In the genomic region with DNA sequence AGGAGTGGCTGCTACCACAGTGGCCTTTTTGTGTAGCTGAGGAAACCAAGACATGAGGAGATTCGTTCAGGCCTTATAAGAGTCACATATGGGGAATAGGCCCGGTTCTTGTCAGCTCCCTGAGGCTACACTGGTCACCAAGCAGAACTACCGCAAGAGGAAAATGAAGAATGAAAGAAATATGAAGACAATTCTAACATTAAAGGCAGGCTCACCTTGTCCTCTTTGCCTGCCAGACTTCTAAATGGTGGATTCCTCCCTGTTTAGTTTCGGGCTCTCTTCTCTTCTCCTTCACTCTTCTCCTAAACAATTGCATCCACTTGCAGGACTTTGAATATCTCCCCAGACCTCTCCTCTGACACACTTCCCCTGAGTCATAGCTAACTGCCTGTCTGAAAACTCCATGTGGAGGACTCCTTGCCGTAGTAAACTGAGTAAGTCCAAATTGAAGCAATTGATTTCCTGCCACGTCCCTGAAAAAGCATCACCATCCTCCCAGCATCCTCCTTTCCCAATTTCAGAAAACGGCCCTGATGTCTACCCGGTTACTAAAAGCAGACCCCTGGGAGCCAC, we compare ENCODE assay signal across 14 cellular contexts. TPM values are rescaled to one million over a fixed set of nuclear protein-coding genes. Genes with fewer than 3 reads are reported as not detected.
DNase-seq lines count a peak whose midpoint lies in the region; ATAC-seq and TF ChIP-seq lines count a peak whose summit lies in the region.
"Had no signal": no experiment of that assay in that cellular context is flagged by ENCODE, and none has a peak within 500 bp of the region (broad histone marks: within the 10 kb centered on the region; RNA-seq: fewer than 3 reads in every experiment).

No MANE protein-coding gene starts in this region.

- H3K4me1 ChIP-seq in Loucy (ENCODE audit: insufficient read depth, low read length, poor library complexity, severe bottlenecking) = peaks cover 3% of the 10 kb centered on the region
- H3K4me1 ChIP-seq: Peyer's patch had no signal

- H3K9ac ChIP-seq in Loucy (ENCODE audit: low read depth, low read length, poor library complexity, severe bottlenecking) = no peak overlapping the region

- no peak overlapping the region for H3K4me2 ChIP-seq in Loucy (ENCODE audit: low read depth, low read length, poor library complexity, severe bottlenecking)

- H3K79me2 ChIP-seq in Loucy (ENCODE audit: insufficient read depth, low read length) = no peaks in the 10 kb centered on the region

- H3K27ac ChIP-seq in brain microvascular endothelial cell (peak overlapping the region; percentile 68), WERI-Rb-1 (no peak overlapping the region)
- H3K27ac ChIP-seq: body of pancreas, Peyer's patch had no signal

- H3K36me3 Mint-ChIP-seq in activated CD4-positive, alpha-beta T cell treated with anti-CD3 and anti-CD28 coated beads, Interleukin-2, amount 10 ng/mL, durations not matched to agents 24 days and 14 days (ENCODE audit: low read depth) = no peaks in the 10 kb centered on the region
- H3K36me3 Mint-ChIP-seq: CD4-positive, CD25-positive, alpha-beta regulatory T cell; immature natural killer cell; naive B cell had no signal

- H3K9me3 ChIP-seq in Loucy (ENCODE audit: insufficient read depth, low read depth, low read length) (no peaks in the 10 kb centered on the region), WERI-Rb-1 (ENCODE audit: severe bottlenecking) (no peaks in the 10 kb centered on the region)
- H3K9me3 ChIP-seq: body of pancreas, Peyer's patch had no signal

- in situ Hi-C loops in brain microvascular endothelial cell (cut with HindIII; ENCODE audit: low pct_ligation_motif_present, low sequenced_read_pairs) = no loop called here

- H3F3A ChIP-seq in Loucy (ENCODE audit: low read depth) = no peaks in the 10 kb centered on the region

- no peaks in the 10 kb centered on the region for H3K4me1 Mint-ChIP-seq in activated CD4-positive, alpha-beta T cell treated with anti-CD3 and anti-CD28 coated beads, Interleukin-2, amount 10 ng/mL, durations not matched to agents 24 days and 14 days
- H3K4me1 Mint-ChIP-seq: CD4-positive, CD25-positive, alpha-beta regulatory T cell; immature natural killer cell; naive B cell had no signal

- TF ChIP-seq CTCF in AG10803 (conservative IDR thresholded peaks at IDR 0.05; ENCODE audit: low read length) (no peak), Loucy (conservative IDR thresholded peaks at IDR 0.05; ENCODE audit: low read length) (no peak), brain microvascular endothelial cell (IDR thresholded peaks at IDR 0.05; ENCODE audit: low read depth, low read length, missing control alignments) (no peak), WERI-Rb-1 (IDR thresholded peaks at IDR 0.05; ENCODE audit: low read depth, low read length) (no peak)

- peak overlapping the region; percentile 74 for H2AFZ ChIP-seq in Loucy (ENCODE audit: low read length)

- intact Hi-C loops in activated CD4-positive, alpha-beta T cell treated with anti-CD3 and anti-CD28 coated beads, Interleukin-2, amount 10 ng/mL, durations not matched to agents 24 days and 14 days (cut with micrococcal nuclease) = no loop called here

- DNase-seq in AG10803 (ENCODE audit: low read depth) (peak; percentile 87), brain microvascular endothelial cell (peak; percentile 84), lung microvascular endothelial cell (ENCODE audit: low read depth in 2 of 2) (peak; percentile 18 to 94), DMS79 treated with DMSO at 0.1 percent for 48 hours (lab: John Stamatoyannopoulos, UW) (no peak), WERI-Rb-1 (no peak)
- DNase-seq in activated CD4-positive, alpha-beta T cell treated with anti-CD3 and anti-CD28 coated beads, Interleukin-2, amount 10 ng/mL, durations not matched to agents 24 days and 14 days = no peak
- DNase-seq: GOT3, immature natural killer cell, naive B cell, Peyer's patch had no signal

- H3K27me3 ChIP-seq in Loucy (ENCODE audit: insufficient read depth, low read length, poor library complexity, severe bottlenecking) = no peaks in the 10 kb centered on the region
- no peaks in the 10 kb centered on the region for H3K27me3 ChIP-seq in brain microvascular endothelial cell (replicated peaks)
- no peaks in the 10 kb centered on the region for H3K27me3 ChIP-seq in WERI-Rb-1 (ENCODE audit: insufficient read depth, low read depth, severe bottlenecking)
- H3K27me3 ChIP-seq: body of pancreas, Peyer's patch had no signal

- H3K9me3 Mint-ChIP-seq in activated CD4-positive, alpha-beta T cell treated with anti-CD3 and anti-CD28 coated beads, Interleukin-2, amount 10 ng/mL, durations not matched to agents 24 days and 14 days = no peaks in the 10 kb centered on the region

- no peak overlapping the region for H3K27ac Mint-ChIP-seq in activated CD4-positive, alpha-beta T cell treated with anti-CD3 and anti-CD28 coated beads, Interleukin-2, amount 10 ng/mL, durations not matched to agents 24 days and 14 days
- H3K27ac Mint-ChIP-seq: CD4-positive, CD25-positive, alpha-beta regulatory T cell; immature natural killer cell; naive B cell had no signal

- no peaks in the 10 kb centered on the region for H4K20me1 ChIP-seq in Loucy (ENCODE audit: insufficient read depth, low read length, poor library complexity, severe bottlenecking)

- H3K36me3 ChIP-seq in Loucy (ENCODE audit: insufficient read depth, low read length) = no peaks in the 10 kb centered on the region
- no peaks in the 10 kb centered on the region for H3K36me3 ChIP-seq in brain microvascular endothelial cell (replicated peaks)
- no peaks in the 10 kb centered on the region for H3K36me3 ChIP-seq in WERI-Rb-1
- H3K36me3 ChIP-seq: Peyer's patch had no signal

- peak overlapping the region; percentile 53 for H3K4me3 ChIP-seq in AG10803 (ENCODE audit: low read length)
- H3K4me3 ChIP-seq in Loucy (ENCODE audit: low read length, poor library complexity, severe bottlenecking) = no peak overlapping the region
- peak overlapping the region; percentile 50 for H3K4me3 ChIP-seq in brain microvascular endothelial cell (ENCODE audit: low read depth, low read length)
- H3K4me3 ChIP-seq in WERI-Rb-1 (ENCODE audit: low read depth, low read length) = no peak overlapping the region
- H3K4me3 ChIP-seq: body of pancreas, Peyer's patch had no signal

- H3K9me2 ChIP-seq in Loucy (replicated peaks; ENCODE audit: low read depth, low read length) = no peaks in the 10 kb centered on the region

- no peak overlapping the region for H3K4me3 Mint-ChIP-seq in activated CD4-positive, alpha-beta T cell treated with anti-CD3 and anti-CD28 coated beads, Interleukin-2, amount 10 ng/mL, durations not matched to agents 24 days and 14 days
- H3K4me3 Mint-ChIP-seq: CD4-positive, CD25-positive, alpha-beta regulatory T cell; immature natural killer cell; naive B cell had no signal

- H3K27me3 Mint-ChIP-seq in activated CD4-positive, alpha-beta T cell treated with anti-CD3 and anti-CD28 coated beads, Interleukin-2, amount 10 ng/mL, durations not matched to agents 24 days and 14 days = peaks cover 8% of the 10 kb centered on the region
- H3K27me3 Mint-ChIP-seq: CD4-positive, CD25-positive, alpha-beta regulatory T cell; naive B cell had no signal

- ATAC-seq in HG02759 (IDR thresholded peaks at IDR 0.05; ENCODE audit: unreplicated experiment) = no peak

RNA-seq across cellular contexts. Expression of a gene that starts 30.2 kb away (rescaled TPM):
- total RNA-seq in lung microvascular endothelial cell = 9.5 and 20.9 TPM in 2 replicates
- not detected in 2 replicates for total RNA-seq in activated CD4-positive, alpha-beta T cell treated with anti-CD3 and anti-CD28 coated beads, Interleukin-2, amount 10 ng/mL, durations not matched to agents 24 days and 14 days

Comparison
In these comparisons a context has a peak if more than half of its experiments do, and no peak if none do; other contexts are left out.
1. DNase-seq: peak in AG10803 (single experiment), brain microvascular endothelial cell (single experiment) and lung microvascular endothelial cell (2 of 2); none in DMS79 treated with DMSO at 0.1 percent for 48 hours (single experiment), activated CD4-positive, alpha-beta T cell treated with anti-CD3 and anti-CD28 coated beads, Interleukin-2, amount 10 ng/mL, durations not matched to agents 24 days and 14 days (single experiment) and WERI-Rb-1 (single experiment).
2. H3K4me3 ChIP-seq: peak in AG10803 (single experiment) and brain microvascular endothelial cell (single experiment); none in Loucy (single experiment) and WERI-Rb-1 (single experiment).
3. RNA of a gene that starts 30.2 kb away (total RNA-seq): 9.5 to 20.9 TPM in lung microvascular endothelial cell; not detected in activated CD4-positive, alpha-beta T cell treated with anti-CD3 and anti-CD28 coated beads, Interleukin-2, amount 10 ng/mL, durations not matched to agents 24 days and 14 days; every median in the first group is over 10 times any median in the second.